Comparison of ENCODE assay signal across 18 cellular contexts in the genomic region with DNA sequence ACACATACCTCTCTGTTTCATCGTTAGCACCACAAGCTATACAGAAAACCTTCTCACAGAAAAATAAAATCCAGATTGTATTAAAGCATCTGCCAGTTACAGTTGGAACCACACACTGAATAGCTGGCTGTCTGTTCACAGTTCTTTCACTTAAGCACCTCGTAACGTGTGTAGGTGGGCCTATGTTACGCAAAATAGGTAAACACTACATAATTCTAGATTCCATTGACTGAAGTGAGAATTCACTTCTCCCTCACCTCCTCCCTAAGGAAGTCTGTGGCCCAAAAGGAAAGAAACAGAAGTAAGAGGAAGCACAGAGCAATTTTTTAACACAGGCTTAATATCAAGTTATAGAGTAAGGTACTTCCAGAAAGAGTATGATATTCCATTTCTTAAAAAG. TPM values are rescaled to one million over a fixed set of nuclear protein-coding genes. Genes with fewer than 3 reads are reported as not detected.
DNase-seq lines count a peak whose midpoint lies in the region; ATAC-seq and TF ChIP-seq lines count a peak whose summit lies in the region.
"Had no signal": no experiment of that assay in that cellular context is flagged by ENCODE, and none has a peak within 500 bp of the region (broad histone marks: within the 10 kb centered on the region; RNA-seq: fewer than 3 reads in every experiment).

No MANE protein-coding gene starts in this region.

- no peaks in the 10 kb centered on the region for H3K27me3 Mint-ChIP-seq in Calu3 (ENCODE audit: unreplicated experiment)
- H3K27me3 Mint-ChIP-seq: activated CD4-positive, alpha-beta T cell treated with anti-CD3 and anti-CD28 coated beads, Interleukin-2, amount 10 ng/mL, durations not matched to agents 24 days and 14 days; central memory CD8-positive, alpha-beta T cell had no signal

- peaks cover 47% of the 10 kb centered on the region for H3K4me1 ChIP-seq in HUES48 (ENCODE audit: control insufficient read depth, insufficient read depth, low read length)
- peaks cover 8% of the 10 kb centered on the region for H3K4me1 ChIP-seq in colonic mucosa
- H3K4me1 ChIP-seq in lung (ENCODE audit: control insufficient read depth in 2 of 2, insufficient read depth in 2 of 2, low read length in 2 of 2), result peaks cover 0 to 18% of the 10 kb centered on the region in 2 donors

- peak overlapping the region; percentile 56 for H3K4me3 Mint-ChIP-seq in Calu3 (ENCODE audit: low read depth, unreplicated experiment)
- H3K4me3 Mint-ChIP-seq: activated CD4-positive, alpha-beta T cell treated with anti-CD3 and anti-CD28 coated beads, Interleukin-2, amount 10 ng/mL, durations not matched to agents 24 days and 14 days; central memory CD8-positive, alpha-beta T cell; HFFc6 had no signal

- TF ChIP-seq POLR2A in lower leg skin (IDR thresholded peaks at IDR 0.05), result no peak

- CTCF ChIA-PET in Calu3 (lab: Charles Lee), result interaction anchor here (1.1 kb wide), 2 partner anchors 18 to 109 kb away, joined by 3 read pairs; no protein-coding TSS in a partner anchor

- H3K4me1 Mint-ChIP-seq in Calu3 (ENCODE audit: low read depth, unreplicated experiment), result peaks cover 64% of the 10 kb centered on the region

- DNase-seq in Calu3, result no peak
- no peak for DNase-seq in colonic mucosa
- DNase-seq in lung (ENCODE audit: low spot score), result no peak
- DNase-seq in activated CD8-positive, alpha-beta memory T cell treated with anti-CD3 and anti-CD28 coated beads, Interleukin-2, amount 50 U/mL, for 48 hours, result no peak
- DNase-seq in mucosa of gallbladder (ENCODE audit: low spot score), result no peak
- no peak for DNase-seq in lower leg skin (ENCODE audit: low spot score in 2 of 2)
- DNase-seq: activated CD4-positive, alpha-beta T cell treated with anti-CD3 and anti-CD28 coated beads, Interleukin-2, amount 10 ng/mL, durations not matched to agents 24 days and 14 days; EL; HFFc6; stimulated activated CD4-positive, alpha-beta T cell treated with anti-CD3 and anti-CD28 coated beads, Interleukin-2, amount 100 ng/mL, for 48 hours; stimulated activated naive CD4-positive, alpha-beta T cell treated with Interleukin-2 at 50 U/mL for 16 hours; T-helper 1 cell; trophoblast cell had no signal

- BruUV-seq in Calu3 (replicated peaks; lab: Mats Ljungman, UMichigan), result no TSS peak

- H3K27me3 ChIP-seq in HUES48 (ENCODE audit: control insufficient read depth, insufficient read depth, low read length) (no peaks in the 10 kb centered on the region), colonic mucosa (no peaks in the 10 kb centered on the region), lung (ENCODE audit: control insufficient read depth, insufficient read depth) (no peaks in the 10 kb centered on the region)
- H3K27me3 ChIP-seq: esophagus muscularis mucosa had no signal

- H3K4me3 ChIP-seq in HUES48 (ENCODE audit: low read depth, low read length) (no peak overlapping the region), colonic mucosa (no peak overlapping the region), lung (no peak overlapping the region), lower leg skin (ENCODE audit: low read depth, poor library complexity, severe bottlenecking) (no peak overlapping the region)
- H3K4me3 ChIP-seq: esophagus muscularis mucosa, smooth muscle cell had no signal

- H3K27ac ChIP-seq in HUES48 (ENCODE audit: low read depth, low read length), result peak overlapping the region; percentile 32
- H3K27ac ChIP-seq in colonic mucosa, result peak overlapping the region; percentile 64
- no peak overlapping the region for H3K27ac ChIP-seq in lung (ENCODE audit: low read depth in 1 of 2, low read length in 1 of 2)
- H3K27ac ChIP-seq: esophagus muscularis mucosa had no signal

- H3K9me3 ChIP-seq in HUES48 (ENCODE audit: control insufficient read depth, insufficient read depth, low read length) (no peaks in the 10 kb centered on the region), colonic mucosa (no peaks in the 10 kb centered on the region), lung (ENCODE audit: control insufficient read depth in 2 of 2, insufficient read depth in 1 of 2, low read length in 1 of 2) (no peaks in the 10 kb centered on the region)
- H3K9me3 ChIP-seq: esophagus muscularis mucosa had no signal

- H3K9ac ChIP-seq in HUES48 (ENCODE audit: low read depth, low read length), result no peak overlapping the region
- H3K9ac ChIP-seq in colonic mucosa (ENCODE audit: low read depth in 2 of 2, low read length in 2 of 2), result peak overlapping the region in 1 of 2 donors; percentile 82

- TF ChIP-seq CTCF in Calu3 (IDR thresholded peaks at IDR 0.05; ENCODE audit: unreplicated experiment) (no peak), colonic mucosa (IDR thresholded peaks at IDR 0.05) (no peak), lung (IDR thresholded peaks at IDR 0.05; ENCODE audit: control extremely low read depth, extremely low read depth) (no peak), lower leg skin (IDR thresholded peaks at IDR 0.05) (no peak)

- H3K36me3 Mint-ChIP-seq in Calu3 (ENCODE audit: insufficient read depth, unreplicated experiment), result peaks cover 25% of the 10 kb centered on the region

- H3K36me3 ChIP-seq in HUES48 (ENCODE audit: control insufficient read depth, insufficient read depth, low read length) (peaks cover 6% of the 10 kb centered on the region; the same call in 1 of the 2 replicates), colonic mucosa (no peaks in the 10 kb centered on the region), lung (ENCODE audit: control insufficient read depth in 2 of 2, insufficient read depth in 2 of 2, low read length in 2 of 2) (no peaks in the 10 kb centered on the region)
- H3K36me3 ChIP-seq: esophagus muscularis mucosa had no signal

- peak overlapping the region; percentile 67 for H3K27ac Mint-ChIP-seq in Calu3 (ENCODE audit: unreplicated experiment)
- H3K27ac Mint-ChIP-seq: activated CD4-positive, alpha-beta T cell treated with anti-CD3 and anti-CD28 coated beads, Interleukin-2, amount 10 ng/mL, durations not matched to agents 24 days and 14 days; HFFc6 had no signal

- ATAC-seq in lung (ENCODE audit: insufficient read depth, low FRiP score) (peak; percentile 68), GM19351 (IDR thresholded peaks at IDR 0.05; ENCODE audit: unreplicated experiment) (no peak)

- intact Hi-C loops in Calu3 (cut with micrococcal nuclease; ENCODE audit: unreplicated experiment), result loop anchor here (2.0 kb wide), 1 partner anchor 15 kb away; no protein-coding TSS in a partner anchor
- intact Hi-C loops in colonic mucosa (cut with DNase I), result no loop called here
- intact Hi-C loops in lower leg skin (cut with DNase I; ENCODE audit: low total_unique reads), result no loop called here

- H3K9me3 Mint-ChIP-seq in Calu3 (ENCODE audit: low read depth, unreplicated experiment), result no peaks in the 10 kb centered on the region
- H3K9me3 Mint-ChIP-seq: activated CD4-positive, alpha-beta T cell treated with anti-CD3 and anti-CD28 coated beads, Interleukin-2, amount 10 ng/mL, durations not matched to agents 24 days and 14 days; central memory CD8-positive, alpha-beta T cell; HFFc6 had no signal

- 45 to 73% methylated on average over 4 of the region's 4 CpGs for WGBS in lung, 2 donors
- 49 to 70% methylated on average over 4 of the region's 4 CpGs for WGBS in lower leg skin, 2 donors

RNA-seq across cellular contexts. Expression of gene PELI1, which starts 24.9 kb away (rescaled TPM):
- total RNA-seq in Calu3 (2022), result 26.2 and 27.3 TPM in 2 replicates
- total RNA-seq in colonic mucosa, result 10 to 100 TPM; 34.3 to 57.6 TPM
- total RNA-seq in lung, result 10 to 100 TPM; 45.3 to 83.9 TPM
- polyA plus RNA-seq in lung, result 10 to 100 TPM; 17.2 to 50.9 TPM
- total RNA-seq in mucosa of gallbladder, result 53.5 TPM
- total RNA-seq in lower leg skin, result 10 to 100 TPM; 38.4 to 57.0 (median 46.0) TPM

Comparison
In these comparisons a context has a peak if more than half of its experiments do, and no peak if none do; other contexts are left out.
1. H3K27ac ChIP-seq: peak in HUES48 (single experiment) and colonic mucosa (single experiment); none in lung (0 of 2).